20 cellular contexts compared by ENCODE assay signal in genomic region chr11:74179234-74180126, GRCh38. TPM values are rescaled to one million over a fixed set of nuclear protein-coding genes. Genes with fewer than 3 reads are reported as not detected.
DNase-seq lines count a peak whose midpoint lies in the region; ATAC-seq and FAIRE-seq lines count a peak whose summit lies in the region.
"Had no signal": no experiment of that assay in that cellular context is flagged by ENCODE, and none has a peak within 500 bp of the region (broad histone marks: within the 10 kb centered on the region; RNA-seq: fewer than 3 reads in every experiment).

No MANE protein-coding gene starts in this region.

- no peak for FAIRE-seq in small intestine (lab: Jason Lieb, UNC)
- FAIRE-seq: TTC549 had no signal

- no peak overlapping the region for H3K27ac Mint-ChIP-seq in activated CD8-positive, alpha-beta memory T cell treated with anti-CD3 and anti-CD28 coated beads, Interleukin-2, amount 10 ng/mL, durations not matched to agents 7 days and 5 days
- H3K27ac Mint-ChIP-seq: activated CD8-positive, alpha-beta T cell treated with anti-CD3 and anti-CD28 coated beads for 36 hours; memory B cell; neural progenitor cell had no signal

- CTCF ChIA-PET in activated CD8-positive, alpha-beta memory T cell treated with anti-CD3 and anti-CD28 coated beads, Interleukin-2, amount 10 ng/mL, durations not matched to agents 7 days and 5 days (lab: Charles Lee): interaction anchor here (0.6 kb wide), 1 partner anchor 597 kb away, joined by 3 read pairs; no protein-coding TSS in a partner anchor

- intact Hi-C loops in left colon (cut with DNase I, micrococcal nuclease): no loop called here

- H3K4me1 ChIP-seq in small intestine (ENCODE audit: control insufficient read depth in 2 of 2, insufficient read depth in 1 of 2, low read depth in 1 of 2, low read length in 1 of 2): no peaks in the 10 kb centered on the region
- H3K4me1 ChIP-seq: neural progenitor cell had no signal

- H3K27me3 Mint-ChIP-seq in activated CD8-positive, alpha-beta memory T cell treated with anti-CD3 and anti-CD28 coated beads, Interleukin-2, amount 10 ng/mL, durations not matched to agents 7 days and 5 days: no peaks in the 10 kb centered on the region
- H3K27me3 Mint-ChIP-seq: activated CD8-positive, alpha-beta T cell treated with anti-CD3 and anti-CD28 coated beads for 36 hours; memory B cell had no signal

- no peak overlapping the region for H3K4me3 ChIP-seq in small intestine (ENCODE audit: low read depth in 1 of 2, low read length in 2 of 2)
- H3K4me3 ChIP-seq: neural progenitor cell, SK-N-MC, transverse colon had no signal

- ATAC-seq in activated CD8-positive, alpha-beta memory T cell treated with anti-CD3 and anti-CD28 coated beads, Interleukin-2, amount 10 ng/mL, durations not matched to agents 7 days and 5 days: peak; percentile 16
- ATAC-seq in HG02763 (IDR thresholded peaks at IDR 0.05; ENCODE audit: unreplicated experiment) (no peak), left colon (no peak)
- ATAC-seq: activated CD8-positive, alpha-beta T cell treated with anti-CD3 and anti-CD28 coated beads for 36 hours; right cardiac atrium had no signal

- peaks cover 16% of the 10 kb centered on the region for H3K4me1 Mint-ChIP-seq in activated CD8-positive, alpha-beta memory T cell treated with anti-CD3 and anti-CD28 coated beads, Interleukin-2, amount 10 ng/mL, durations not matched to agents 7 days and 5 days
- H3K4me1 Mint-ChIP-seq: neural progenitor cell had no signal

- H3K36me3 Mint-ChIP-seq in activated CD8-positive, alpha-beta memory T cell treated with anti-CD3 and anti-CD28 coated beads, Interleukin-2, amount 10 ng/mL, durations not matched to agents 7 days and 5 days: peaks cover 7% of the 10 kb centered on the region

- no peaks in the 10 kb centered on the region for H3K9me3 ChIP-seq in small intestine (ENCODE audit: control insufficient read depth, low read depth)
- H3K9me3 ChIP-seq: transverse colon had no signal

- no peak for DNase-seq in activated CD8-positive, alpha-beta memory T cell treated with anti-CD3 and anti-CD28 coated beads, Interleukin-2, amount 10 ng/mL, durations not matched to agents 7 days and 5 days
- DNase-seq in activated CD8-positive, alpha-beta memory T cell treated with anti-CD3 and anti-CD28 coated beads for 24 hours: no peak
- peak; percentile 37 for DNase-seq in M059J (ENCODE audit: low read depth)
- DNase-seq in dermis blood vessel endothelial cell: peak; percentile 30
- DNase-seq in small intestine: peak; percentile 6
- DNase-seq in CD1c-positive myeloid dendritic cell (ENCODE audit: extremely low spot score): no peak
- no peak for DNase-seq in left colon
- DNase-seq: activated CD8-positive, alpha-beta T cell treated with anti-CD3 and anti-CD28 coated beads for 36 hours; DMS153; effector CD8-positive, alpha-beta T cell; H9; NCI-H1105 treated with DMSO at 0.1 percent for 48 hours; right cardiac atrium; stimulated activated CD4-positive, alpha-beta T cell treated with anti-CD3 and anti-CD28 coated beads, Interleukin-4, amount 100 ng/mL, for 1 hour; transverse colon had no signal

- H3K9me3 Mint-ChIP-seq in activated CD8-positive, alpha-beta memory T cell treated with anti-CD3 and anti-CD28 coated beads, Interleukin-2, amount 10 ng/mL, durations not matched to agents 7 days and 5 days (ENCODE audit: low read depth): no peaks in the 10 kb centered on the region
- H3K9me3 Mint-ChIP-seq: activated CD8-positive, alpha-beta T cell treated with anti-CD3 and anti-CD28 coated beads for 36 hours; H9; memory B cell; neural progenitor cell had no signal

- H3K27ac ChIP-seq in small intestine (ENCODE audit: low read depth in 1 of 2, low read length in 1 of 2): no peak overlapping the region
- H3K27ac ChIP-seq: neural progenitor cell, SK-N-MC, transverse colon had no signal

- 83 to 96% (median 84%) methylated on average over 7 of the region's 7 CpGs for WGBS in small intestine, 3 donors

- H3K36me3 ChIP-seq in small intestine (ENCODE audit: control insufficient read depth in 2 of 2, insufficient read depth in 2 of 2, low read length in 2 of 2): no peaks in the 10 kb centered on the region
- H3K36me3 ChIP-seq: neural progenitor cell, transverse colon had no signal

- H3K4me3 Mint-ChIP-seq in activated CD8-positive, alpha-beta memory T cell treated with anti-CD3 and anti-CD28 coated beads, Interleukin-2, amount 10 ng/mL, durations not matched to agents 7 days and 5 days: no peak overlapping the region
- H3K4me3 Mint-ChIP-seq: activated CD8-positive, alpha-beta T cell treated with anti-CD3 and anti-CD28 coated beads for 36 hours; H9; memory B cell; neural progenitor cell had no signal

- no peaks in the 10 kb centered on the region for H3K27me3 ChIP-seq in small intestine (ENCODE audit: control insufficient read depth in 2 of 2, insufficient read depth in 2 of 2, low read length in 2 of 2)
- H3K27me3 ChIP-seq: neural progenitor cell, transverse colon had no signal

RNA-seq across cellular contexts. Expression of gene PPME1, which starts 8.4 kb away (rescaled TPM):
- total RNA-seq in activated CD8-positive, alpha-beta memory T cell treated with anti-CD3 and anti-CD28 coated beads, Interleukin-2, amount 10 ng/mL, durations not matched to agents 7 days and 5 days: 10 to 100 TPM; 28.5 to 30.9 TPM
- total RNA-seq in M059J (2014; rRNA removed; shearing (Covaris generic)): 57.4 and 60.4 TPM in 2 replicates
- total RNA-seq in dermis blood vessel endothelial cell: 15.1 and 29.5 TPM in 2 replicates
- polyA plus RNA-seq in small intestine: 10 to 100 TPM; 14.3 to 23.1 (median 17.0) TPM
- 10 to 100 TPM; 26.7 to 28.3 TPM for total RNA-seq in left colon

RNA-seq across cellular contexts. Expression of gene C2CD3, which starts 8.7 kb away (rescaled TPM):
- total RNA-seq in activated CD8-positive, alpha-beta memory T cell treated with anti-CD3 and anti-CD28 coated beads, Interleukin-2, amount 10 ng/mL, durations not matched to agents 7 days and 5 days: 10 to 100 TPM; 40.2 to 47.1 TPM
- total RNA-seq in M059J (2014; rRNA removed; shearing (Covaris generic)): 16.6 and 22.6 TPM in 2 replicates
- total RNA-seq in dermis blood vessel endothelial cell: 13.4 and 14.4 TPM in 2 replicates
- polyA plus RNA-seq in small intestine: 10 to 100 TPM in 1 of 3 donors, 1 to 10 TPM in 2; 3.8 to 10.8 (median 3.8) TPM
- total RNA-seq in left colon: 10 to 100 TPM; 19.2 to 22.7 TPM

Comparison
In these comparisons a context has a peak if more than half of its experiments do, and no peak if none do; other contexts are left out.
1. DNase-seq: peak in M059J (single experiment), dermis blood vessel endothelial cell (single experiment) and small intestine (single experiment); none in activated CD8-positive, alpha-beta memory T cell treated with anti-CD3 and anti-CD28 coated beads, Interleukin-2, amount 10 ng/mL, durations not matched to agents 7 days and 5 days (single experiment), activated CD8-positive, alpha-beta memory T cell treated with anti-CD3 and anti-CD28 coated beads for 24 hours (single experiment), CD1c-positive myeloid dendritic cell (single experiment) and left colon (0 of 2).